In genomic region chr1:185734929-185735666, GRCh38 we compare ENCODE assay signal across 2 cellular contexts.
TF ChIP-seq lines count a peak whose summit lies in the region.

No MANE protein-coding gene starts in this region.

TF ChIP-seq in IMR-90, 13 proteins besides CTCF, POLR2A, EP300 and RAD21:
- TF ChIP-seq FOS (IDR thresholded peaks at IDR 0.05; ENCODE audit: low read depth, low read length) (no peak), MAFK (IDR thresholded peaks at IDR 0.05; ENCODE audit: low read depth, low read length) (no peak), MXI1 (IDR thresholded peaks at IDR 0.05; ENCODE audit: borderline replicate concordance, low read depth, low read length) (no peak), CHD1 (IDR thresholded peaks at IDR 0.05; ENCODE audit: low read depth, low read length) (no peak), RFX5 (IDR thresholded peaks at IDR 0.05; ENCODE audit: low read depth, low read length) (no peak), USF2 (IDR thresholded peaks at IDR 0.05; ENCODE audit: low read depth, low read length) (no peak), BHLHE40 (IDR thresholded peaks at IDR 0.05; ENCODE audit: low read depth, low read length) (no peak), NFE2L2 (IDR thresholded peaks at IDR 0.05; ENCODE audit: low read depth, low read length) (no peak), CEBPB (IDR thresholded peaks at IDR 0.05; ENCODE audit: low read depth, low read length) (no peak), MAZ (IDR thresholded peaks at IDR 0.05; ENCODE audit: borderline replicate concordance, low read depth, low read length) (no peak), SMC3 (IDR thresholded peaks at IDR 0.05; ENCODE audit: low read depth, low read length) (no peak), RCOR1 (IDR thresholded peaks at IDR 0.05; ENCODE audit: insufficient replicate concordance, low read length) (no peak)
- TF ChIP-seq, protein P1, sequence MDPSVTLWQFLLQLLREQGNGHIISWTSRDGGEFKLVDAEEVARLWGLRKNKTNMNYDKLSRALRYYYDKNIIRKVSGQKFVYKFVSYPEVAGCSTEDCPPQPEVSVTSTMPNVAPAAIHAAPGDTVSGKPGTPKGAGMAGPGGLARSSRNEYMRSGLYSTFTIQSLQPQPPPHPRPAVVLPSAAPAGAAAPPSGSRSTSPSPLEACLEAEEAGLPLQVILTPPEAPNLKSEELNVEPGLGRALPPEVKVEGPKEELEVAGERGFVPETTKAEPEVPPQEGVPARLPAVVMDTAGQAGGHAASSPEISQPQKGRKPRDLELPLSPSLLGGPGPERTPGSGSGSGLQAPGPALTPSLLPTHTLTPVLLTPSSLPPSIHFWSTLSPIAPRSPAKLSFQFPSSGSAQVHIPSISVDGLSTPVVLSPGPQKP (IDR thresholded peaks at IDR 0.05; ENCODE audit: borderline replicate concordance, low read depth, low read length) = no peak

TF ChIP-seq in neural cell, 6 proteins besides CTCF, POLR2A, EP300 and RAD21 (continued from another document):
- TF ChIP-seq, protein P2, sequence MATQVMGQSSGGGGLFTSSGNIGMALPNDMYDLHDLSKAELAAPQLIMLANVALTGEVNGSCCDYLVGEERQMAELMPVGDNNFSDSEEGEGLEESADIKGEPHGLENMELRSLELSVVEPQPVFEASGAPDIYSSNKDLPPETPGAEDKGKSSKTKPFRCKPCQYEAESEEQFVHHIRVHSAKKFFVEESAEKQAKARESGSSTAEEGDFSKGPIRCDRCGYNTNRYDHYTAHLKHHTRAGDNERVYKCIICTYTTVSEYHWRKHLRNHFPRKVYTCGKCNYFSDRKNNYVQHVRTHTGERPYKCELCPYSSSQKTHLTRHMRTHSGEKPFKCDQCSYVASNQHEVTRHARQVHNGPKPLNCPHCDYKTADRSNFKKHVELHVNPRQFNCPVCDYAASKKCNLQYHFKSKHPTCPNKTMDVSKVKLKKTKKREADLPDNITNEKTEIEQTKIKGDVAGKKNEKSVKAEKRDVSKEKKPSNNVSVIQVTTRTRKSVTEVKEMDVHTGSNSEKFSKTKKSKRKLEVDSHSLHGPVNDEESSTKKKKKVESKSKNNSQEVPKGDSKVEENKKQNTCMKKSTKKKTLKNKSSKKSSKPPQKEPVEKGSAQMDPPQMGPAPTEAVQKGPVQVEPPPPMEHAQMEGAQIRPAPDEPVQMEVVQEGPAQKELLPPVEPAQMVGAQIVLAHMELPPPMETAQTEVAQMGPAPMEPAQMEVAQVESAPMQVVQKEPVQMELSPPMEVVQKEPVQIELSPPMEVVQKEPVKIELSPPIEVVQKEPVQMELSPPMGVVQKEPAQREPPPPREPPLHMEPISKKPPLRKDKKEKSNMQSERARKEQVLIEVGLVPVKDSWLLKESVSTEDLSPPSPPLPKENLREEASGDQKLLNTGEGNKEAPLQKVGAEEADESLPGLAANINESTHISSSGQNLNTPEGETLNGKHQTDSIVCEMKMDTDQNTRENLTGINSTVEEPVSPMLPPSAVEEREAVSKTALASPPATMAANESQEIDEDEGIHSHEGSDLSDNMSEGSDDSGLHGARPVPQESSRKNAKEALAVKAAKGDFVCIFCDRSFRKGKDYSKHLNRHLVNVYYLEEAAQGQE (IDR thresholded peaks at IDR 0.05; ENCODE audit: borderline replicate concordance) = no peak
- TF ChIP-seq POLR2AphosphoS5 (IDR thresholded peaks at IDR 0.05) (no peak), TAF1 (IDR thresholded peaks at IDR 0.05; ENCODE audit: low read depth) (no peak), MXI1 (conservative IDR thresholded peaks at IDR 0.05; ENCODE audit: poor library complexity, severe bottlenecking) (no peak), EZH2 (IDR thresholded peaks at IDR 0.05; ENCODE audit: borderline replicate concordance, insufficient read depth, low read length, poor library complexity, severe bottlenecking) (no peak)
